ENCODE assay signal across 2 cellular contexts in the genomic region with DNA sequence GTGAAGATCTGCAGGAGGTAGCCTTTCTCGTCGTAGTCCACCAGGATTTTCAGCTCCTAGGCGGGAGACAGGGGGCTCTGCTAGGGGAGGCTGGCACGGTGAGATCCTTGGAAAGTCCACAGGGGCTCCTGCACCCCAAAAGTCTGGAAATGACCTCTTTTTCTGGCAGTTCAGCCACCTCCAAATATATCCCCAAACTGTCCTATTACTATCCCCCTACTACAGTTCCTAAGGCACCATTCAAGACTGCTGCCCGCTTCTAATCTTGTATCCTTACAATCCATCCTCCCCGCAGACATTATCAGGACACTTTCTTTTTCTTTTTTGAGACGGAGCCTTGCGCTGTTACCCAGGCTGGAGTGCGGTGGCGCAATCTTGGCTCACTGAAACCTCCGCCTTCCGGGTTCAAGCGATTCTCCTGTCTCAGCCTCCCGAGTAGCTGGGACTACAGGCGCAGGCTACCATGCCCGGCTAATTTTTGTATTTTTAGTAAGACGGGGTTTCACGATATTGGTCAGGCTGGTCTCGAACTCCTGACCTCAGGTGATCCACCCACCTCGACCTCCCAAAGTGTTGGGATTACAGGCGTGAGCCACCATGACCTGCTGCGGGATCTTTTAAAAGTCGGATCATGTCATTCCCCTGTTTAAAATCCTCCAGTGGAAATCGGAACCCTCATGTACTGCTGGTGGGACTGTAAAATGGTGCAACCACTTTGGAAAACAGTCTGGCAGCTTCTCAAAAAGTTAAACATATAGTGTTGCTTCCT.
TF ChIP-seq lines count a peak whose summit lies in the region.

No MANE protein-coding gene starts in this region.

TF ChIP-seq in HCT116, 20 proteins besides CTCF, POLR2A, EP300 and RAD21:
- TF ChIP-seq TCF7L2 (IDR thresholded peaks at IDR 0.05; ENCODE audit: borderline replicate concordance, extremely low read depth, insufficient read depth, insufficient read length) (no peak), EGR1 (IDR thresholded peaks at IDR 0.05; ENCODE audit: low read depth) (no peak), CEBPB (IDR thresholded peaks at IDR 0.05; ENCODE audit: low read depth) (no peak; the same call in 1 of the 2 replicates), SP1 (IDR thresholded peaks at IDR 0.05; ENCODE audit: low read depth) (no peak), JUND (IDR thresholded peaks at IDR 0.05) (no peak), FOSL1 (IDR thresholded peaks at IDR 0.05; ENCODE audit: low read depth) (no peak), CBX3 (IDR thresholded peaks at IDR 0.05; ENCODE audit: low read depth) (no peak), ZNF274 (IDR thresholded peaks at IDR 0.05; ENCODE audit: low read depth, low read length) (no peak), ELF1 (IDR thresholded peaks at IDR 0.05; ENCODE audit: borderline replicate concordance, low read depth) (no peak), EZH2phosphoT487 (IDR thresholded peaks at IDR 0.05; ENCODE audit: borderline replicate concordance) (no peak), ZFX (IDR thresholded peaks at IDR 0.05) (no peak), YY1 (IDR thresholded peaks at IDR 0.05; ENCODE audit: extremely low read depth, insufficient replicate concordance, low read depth, low read length) (no peak)
- TF ChIP-seq, protein P1, sequence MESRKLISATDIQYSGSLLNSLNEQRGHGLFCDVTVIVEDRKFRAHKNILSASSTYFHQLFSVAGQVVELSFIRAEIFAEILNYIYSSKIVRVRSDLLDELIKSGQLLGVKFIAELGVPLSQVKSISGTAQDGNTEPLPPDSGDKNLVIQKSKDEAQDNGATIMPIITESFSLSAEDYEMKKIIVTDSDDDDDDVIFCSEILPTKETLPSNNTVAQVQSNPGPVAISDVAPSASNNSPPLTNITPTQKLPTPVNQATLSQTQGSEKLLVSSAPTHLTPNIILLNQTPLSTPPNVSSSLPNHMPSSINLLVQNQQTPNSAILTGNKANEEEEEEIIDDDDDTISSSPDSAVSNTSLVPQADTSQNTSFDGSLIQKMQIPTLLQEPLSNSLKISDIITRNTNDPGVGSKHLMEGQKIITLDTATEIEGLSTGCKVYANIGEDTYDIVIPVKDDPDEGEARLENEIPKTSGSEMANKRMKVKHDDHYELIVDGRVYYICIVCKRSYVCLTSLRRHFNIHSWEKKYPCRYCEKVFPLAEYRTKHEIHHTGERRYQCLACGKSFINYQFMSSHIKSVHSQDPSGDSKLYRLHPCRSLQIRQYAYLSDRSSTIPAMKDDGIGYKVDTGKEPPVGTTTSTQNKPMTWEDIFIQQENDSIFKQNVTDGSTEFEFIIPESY (IDR thresholded peaks at IDR 0.05; ENCODE audit: extremely low read depth, insufficient replicate concordance, low read length), result no peak
- TF ChIP-seq, protein P2, sequence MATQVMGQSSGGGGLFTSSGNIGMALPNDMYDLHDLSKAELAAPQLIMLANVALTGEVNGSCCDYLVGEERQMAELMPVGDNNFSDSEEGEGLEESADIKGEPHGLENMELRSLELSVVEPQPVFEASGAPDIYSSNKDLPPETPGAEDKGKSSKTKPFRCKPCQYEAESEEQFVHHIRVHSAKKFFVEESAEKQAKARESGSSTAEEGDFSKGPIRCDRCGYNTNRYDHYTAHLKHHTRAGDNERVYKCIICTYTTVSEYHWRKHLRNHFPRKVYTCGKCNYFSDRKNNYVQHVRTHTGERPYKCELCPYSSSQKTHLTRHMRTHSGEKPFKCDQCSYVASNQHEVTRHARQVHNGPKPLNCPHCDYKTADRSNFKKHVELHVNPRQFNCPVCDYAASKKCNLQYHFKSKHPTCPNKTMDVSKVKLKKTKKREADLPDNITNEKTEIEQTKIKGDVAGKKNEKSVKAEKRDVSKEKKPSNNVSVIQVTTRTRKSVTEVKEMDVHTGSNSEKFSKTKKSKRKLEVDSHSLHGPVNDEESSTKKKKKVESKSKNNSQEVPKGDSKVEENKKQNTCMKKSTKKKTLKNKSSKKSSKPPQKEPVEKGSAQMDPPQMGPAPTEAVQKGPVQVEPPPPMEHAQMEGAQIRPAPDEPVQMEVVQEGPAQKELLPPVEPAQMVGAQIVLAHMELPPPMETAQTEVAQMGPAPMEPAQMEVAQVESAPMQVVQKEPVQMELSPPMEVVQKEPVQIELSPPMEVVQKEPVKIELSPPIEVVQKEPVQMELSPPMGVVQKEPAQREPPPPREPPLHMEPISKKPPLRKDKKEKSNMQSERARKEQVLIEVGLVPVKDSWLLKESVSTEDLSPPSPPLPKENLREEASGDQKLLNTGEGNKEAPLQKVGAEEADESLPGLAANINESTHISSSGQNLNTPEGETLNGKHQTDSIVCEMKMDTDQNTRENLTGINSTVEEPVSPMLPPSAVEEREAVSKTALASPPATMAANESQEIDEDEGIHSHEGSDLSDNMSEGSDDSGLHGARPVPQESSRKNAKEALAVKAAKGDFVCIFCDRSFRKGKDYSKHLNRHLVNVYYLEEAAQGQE (IDR thresholded peaks at IDR 0.05; ENCODE audit: low read depth), result no peak
- TF ChIP-seq, protein P3, sequence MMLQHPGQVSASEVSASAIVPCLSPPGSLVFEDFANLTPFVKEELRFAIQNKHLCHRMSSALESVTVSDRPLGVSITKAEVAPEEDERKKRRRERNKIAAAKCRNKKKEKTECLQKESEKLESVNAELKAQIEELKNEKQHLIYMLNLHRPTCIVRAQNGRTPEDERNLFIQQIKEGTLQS (IDR thresholded peaks at IDR 0.05), result no peak

TF ChIP-seq in SK-N-SH, 30 proteins besides CTCF, POLR2A, EP300 and RAD21:
- TF ChIP-seq FOXJ3 (CRISPR knock-in tag; IDR thresholded peaks at IDR 0.05) (no peak), YY1 (IDR thresholded peaks at IDR 0.05; ENCODE audit: low read depth) (no peak), FOSL2 (IDR thresholded peaks at IDR 0.05; ENCODE audit: borderline replicate concordance, low read depth) (no peak), NRF1 (IDR thresholded peaks at IDR 0.05; ENCODE audit: low read depth, low read length) (no peak), POLR2AphosphoS5 (IDR thresholded peaks at IDR 0.05; ENCODE audit: low read depth, low read length) (no peak), GABPA (IDR thresholded peaks at IDR 0.05; ENCODE audit: low read depth) (no peak), EZH2phosphoT487 (IDR thresholded peaks at IDR 0.05; ENCODE audit: borderline replicate concordance, low read depth) (no peak), SMC3 (IDR thresholded peaks at IDR 0.05; ENCODE audit: low read depth, low read length) (no peak), TCF12 (IDR thresholded peaks at IDR 0.05) (no peak), SIN3A (IDR thresholded peaks at IDR 0.05; ENCODE audit: borderline replicate concordance, low read depth, low read length) (no peak), FOXM1 (IDR thresholded peaks at IDR 0.05; ENCODE audit: low read depth) (no peak)
- TF ChIP-seq, protein P1 (IDR thresholded peaks at IDR 0.05; ENCODE audit: borderline replicate concordance, low read depth), result no peak
TF ChIP-seq in SK-N-SH: peak in this region for 0.
